1 cellular context compared by ENCODE assay signal in the genomic region with DNA sequence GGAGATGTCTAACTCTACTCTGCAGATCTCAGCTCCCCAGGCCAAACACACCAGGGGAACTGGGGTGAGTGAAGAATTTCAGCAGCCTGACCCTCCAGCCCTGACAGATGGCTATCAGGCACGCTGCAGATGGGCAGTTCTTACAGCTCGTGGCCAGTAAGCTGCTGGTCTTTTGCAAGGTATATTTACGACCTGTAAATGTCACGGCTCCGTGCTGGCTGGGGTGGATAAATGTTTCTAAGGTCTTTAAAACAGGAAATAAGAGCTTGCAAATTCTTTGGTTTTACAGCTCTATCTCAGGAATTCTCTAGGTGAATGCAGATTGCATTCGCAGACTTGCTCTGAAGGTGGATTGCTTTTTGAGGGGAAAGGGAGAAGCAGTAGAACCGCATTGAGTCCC.
TF ChIP-seq lines count a peak whose summit lies in the region.

No MANE protein-coding gene starts in this region.

TF ChIP-seq in IMR-90, 13 proteins besides CTCF, POLR2A, EP300 and RAD21:
- no peak for TF ChIP-seq SMC3 (IDR thresholded peaks at IDR 0.05; ENCODE audit: low read depth, low read length)
- no peak for TF ChIP-seq MAFK (IDR thresholded peaks at IDR 0.05; ENCODE audit: low read depth, low read length)
- TF ChIP-seq NFE2L2 (IDR thresholded peaks at IDR 0.05; ENCODE audit: low read depth, low read length): no peak
- no peak for TF ChIP-seq RCOR1 (IDR thresholded peaks at IDR 0.05; ENCODE audit: insufficient replicate concordance, low read length)
- no peak for TF ChIP-seq MAZ (IDR thresholded peaks at IDR 0.05; ENCODE audit: borderline replicate concordance, low read depth, low read length)
- TF ChIP-seq, protein P1, sequence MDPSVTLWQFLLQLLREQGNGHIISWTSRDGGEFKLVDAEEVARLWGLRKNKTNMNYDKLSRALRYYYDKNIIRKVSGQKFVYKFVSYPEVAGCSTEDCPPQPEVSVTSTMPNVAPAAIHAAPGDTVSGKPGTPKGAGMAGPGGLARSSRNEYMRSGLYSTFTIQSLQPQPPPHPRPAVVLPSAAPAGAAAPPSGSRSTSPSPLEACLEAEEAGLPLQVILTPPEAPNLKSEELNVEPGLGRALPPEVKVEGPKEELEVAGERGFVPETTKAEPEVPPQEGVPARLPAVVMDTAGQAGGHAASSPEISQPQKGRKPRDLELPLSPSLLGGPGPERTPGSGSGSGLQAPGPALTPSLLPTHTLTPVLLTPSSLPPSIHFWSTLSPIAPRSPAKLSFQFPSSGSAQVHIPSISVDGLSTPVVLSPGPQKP (IDR thresholded peaks at IDR 0.05; ENCODE audit: borderline replicate concordance, low read depth, low read length): no peak
- no peak for TF ChIP-seq MXI1 (IDR thresholded peaks at IDR 0.05; ENCODE audit: borderline replicate concordance, low read depth, low read length)
- TF ChIP-seq, protein P2, sequence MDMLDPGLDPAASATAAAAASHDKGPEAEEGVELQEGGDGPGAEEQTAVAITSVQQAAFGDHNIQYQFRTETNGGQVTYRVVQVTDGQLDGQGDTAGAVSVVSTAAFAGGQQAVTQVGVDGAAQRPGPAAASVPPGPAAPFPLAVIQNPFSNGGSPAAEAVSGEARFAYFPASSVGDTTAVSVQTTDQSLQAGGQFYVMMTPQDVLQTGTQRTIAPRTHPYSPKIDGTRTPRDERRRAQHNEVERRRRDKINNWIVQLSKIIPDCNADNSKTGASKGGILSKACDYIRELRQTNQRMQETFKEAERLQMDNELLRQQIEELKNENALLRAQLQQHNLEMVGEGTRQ (IDR thresholded peaks at IDR 0.05; ENCODE audit: low read depth, low read length): no peak
- no peak for TF ChIP-seq CHD1 (IDR thresholded peaks at IDR 0.05; ENCODE audit: low read depth, low read length)
- no peak for TF ChIP-seq RFX5 (IDR thresholded peaks at IDR 0.05; ENCODE audit: low read depth, low read length)
- no peak for TF ChIP-seq FOS (IDR thresholded peaks at IDR 0.05; ENCODE audit: low read depth, low read length)
